12 cellular contexts compared by ENCODE assay signal in genomic region chr7:105309235-105310156, GRCh38.
DNase-seq lines count a peak whose midpoint lies in the region; ATAC-seq, FAIRE-seq and TF ChIP-seq lines count a peak whose summit lies in the region.
"Had no signal": no experiment of that assay in that cellular context is flagged by ENCODE, and none has a peak within 500 bp of the region (broad histone marks: within the 10 kb centered on the region; RNA-seq: fewer than 3 reads in every experiment).

No MANE protein-coding gene starts in this region.

- peaks cover 16% of the 10 kb centered on the region for H3K79me2 ChIP-seq in HepG2 (ENCODE audit: insufficient read depth, low read length)

- H3K36me3 ChIP-seq in HepG2 (replicated peaks in 1 of 2; ENCODE audit: control insufficient read depth in 1 of 2, insufficient read depth in 2 of 2, low read length in 2 of 2) (no peaks in the 10 kb centered on the region), lower lobe of right lung (no peaks in the 10 kb centered on the region)
- H3K36me3 ChIP-seq: upper lobe of right lung had no signal

- no peaks in the 10 kb centered on the region for H4K20me1 ChIP-seq in HepG2 (ENCODE audit: insufficient read depth, low read length)

- no peak for FAIRE-seq in HepG2 (lab: Jason Lieb, UNC)
- FAIRE-seq: H54 had no signal

- TF ChIP-seq CTCF in GM12865 (IDR thresholded peaks at IDR 0.05; ENCODE audit: insufficient read depth, low read depth, low read length, missing control alignments) (no peak), HepG2 (CRISPR knock-in tag; IDR thresholded peaks at IDR 0.05) (no peak), lower lobe of right lung (IDR thresholded peaks at IDR 0.05) (no peak)

- POLR2A ChIA-PET in HepG2 (lab: Yijun Ruan, JAX) = no interaction called here

- H2AFZ ChIP-seq in HepG2 (ENCODE audit: low read length) = no peak overlapping the region

- ATAC-seq in HepG2 (peak; percentile 64), HG03095 (IDR thresholded peaks at IDR 0.05; ENCODE audit: unreplicated experiment) (no peak), lower lobe of right lung (no peak)
- ATAC-seq: upper lobe of right lung had no signal

- no peak for TF ChIP-seq POLR2A in HepG2 (IDR thresholded peaks at IDR 0.05; ENCODE audit: insufficient read depth in 1 of 2, low read depth in 2 of 2, low read length in 2 of 2)

- peak; percentile 59 for DNase-seq in GM12865 (ENCODE audit: low read depth)
- peak; percentile 68 for DNase-seq in H4 (ENCODE audit: low spot score)
- DNase-seq in OCI-M1 (lab: John Stamatoyannopoulos, UW) = peak; percentile 13
- DNase-seq in HepG2 (ENCODE audit: low spot score) = no peak
- DNase-seq in DMS53 treated with DMSO at 0.1 percent for 48 hours (lab: John Stamatoyannopoulos, UW; ENCODE audit: unreplicated experiment) = no peak
- DNase-seq in lower lobe of right lung = no peak
- no peak for DNase-seq in LoVo (ENCODE audit: low spot score)
- DNase-seq: stimulated activated CD4-positive, alpha-beta T cell treated with anti-CD3 and anti-CD28 coated beads, Interleukin-1b, Interleukin-23, amount 100 ng/mL, for 48 hours; SW 1271; upper lobe of right lung had no signal

- H3K4me1 ChIP-seq in HepG2 (ENCODE audit: insufficient read depth, low read length) (peaks cover 30% of the 10 kb centered on the region), lower lobe of right lung (no peaks in the 10 kb centered on the region)

- no TSS peak for BruUV-seq in HepG2 (replicated peaks; lab: Mats Ljungman, UMichigan)

- H3K4me2 ChIP-seq in HepG2 (ENCODE audit: low read depth, low read length) = no peak overlapping the region

- WGBS in HepG2 (ENCODE audit: low lambda C conversion rate) = 90% methylated on average over 2 of the region's 2 CpGs

- no peak for TF ChIP-seq EP300 in HepG2 (IDR thresholded peaks at IDR 0.05; ENCODE audit: low read depth in 2 of 2, low read length in 2 of 2)
- no peak for TF ChIP-seq EP300 in HepG2 (CRISPR knock-in tag; IDR thresholded peaks at IDR 0.05; ENCODE audit: borderline replicate concordance)

- TF ChIP-seq RAD21 in HepG2 (CRISPR knock-in tag; IDR thresholded peaks at IDR 0.05) = no peak

- no peak overlapping the region for H3K27ac ChIP-seq in HepG2 (ENCODE audit: extremely low read length, insufficient read depth, low read length)
- no peak overlapping the region for H3K27ac ChIP-seq in lower lobe of right lung
- H3K27ac ChIP-seq: upper lobe of right lung had no signal

- intact Hi-C loops in HepG2 (cut with micrococcal nuclease; ENCODE audit: unreplicated experiment) = no loop called here
- intact Hi-C loops in lower lobe of right lung (cut with DNase I) = no loop called here

- no peak overlapping the region for H3K9ac ChIP-seq in HepG2 (ENCODE audit: insufficient read depth, low read depth, low read length)

- H3K9me3 ChIP-seq in HepG2 (ENCODE audit: low read length) (no peaks in the 10 kb centered on the region), lower lobe of right lung (no peaks in the 10 kb centered on the region)
- H3K9me3 ChIP-seq: upper lobe of right lung had no signal

- no peaks in the 10 kb centered on the region for H3K27me3 ChIP-seq in HepG2 (ENCODE audit: control insufficient read depth in 1 of 2, insufficient read depth in 2 of 2, low read length in 2 of 2)
- no peaks in the 10 kb centered on the region for H3K27me3 ChIP-seq in lower lobe of right lung (ENCODE audit: low read depth)
- H3K27me3 ChIP-seq: upper lobe of right lung had no signal

- CTCF ChIA-PET in HepG2 (lab: Yijun Ruan, JAX; ENCODE audit: low intra/inter-chr PET ratio, low total read pairs) = no interaction called here

- no peak overlapping the region for H3K4me3 ChIP-seq in GM12865 (ENCODE audit: low read depth, low read length)
- H3K4me3 ChIP-seq in HepG2 (replicated peaks in 1 of 3; ENCODE audit: insufficient read depth in 1 of 3, low read depth in 2 of 3, low read length in 3 of 3) = no peak overlapping the region
- no peak overlapping the region for H3K4me3 ChIP-seq in lower lobe of right lung
- H3K4me3 ChIP-seq: upper lobe of right lung had no signal

- in situ Hi-C loops in HepG2 (cut with HindIII; ENCODE audit: extremely low pct_ligation_motif_present, low pct_unique_long_range_greater_than_20kb) = no loop called here

TF ChIP-seq in HepG2, 621 proteins besides CTCF, POLR2A, EP300 and RAD21:
- TF ChIP-seq NR2C2 (CRISPR knock-in tag; IDR thresholded peaks at IDR 0.05; ENCODE audit: borderline replicate concordance) = no peak
- peak in 1 of 2 experiments; percentile 32; a peak in 1 of 4 replicates for TF ChIP-seq MAFK (conservative IDR thresholded peaks at IDR 0.05 in 1 of 2, IDR thresholded peaks at IDR 0.05 in 1 of 2; ENCODE audit: low read length in 2 of 2)
- TF ChIP-seq POLR2AphosphoS2 (IDR thresholded peaks at IDR 0.05; ENCODE audit: low read depth, low read length) = no peak
- TF ChIP-seq MAFF (IDR thresholded peaks at IDR 0.05; ENCODE audit: low read depth, low read length) = 0 out of 2 replicates have a peak, but pooled peaks have one; percentile 14
- TF ChIP-seq ZNF280B (CRISPR knock-in tag; IDR thresholded peaks at IDR 0.05; ENCODE audit: borderline replicate concordance) = no peak
- peak; percentile 53; the same call in 1 of the 2 replicates for TF ChIP-seq ZBTB33 (CRISPR knock-in tag; IDR thresholded peaks at IDR 0.05)
- no peak for TF ChIP-seq KLF13 (CRISPR knock-in tag; IDR thresholded peaks at IDR 0.05)
- TF ChIP-seq DR1 (CRISPR knock-in tag; IDR thresholded peaks at IDR 0.05) = no peak

Comparison
In these comparisons a context has a peak if more than half of its experiments do, and no peak if none do; other contexts are left out.
1. DNase-seq: peak in GM12865 (single experiment), H4 (single experiment) and OCI-M1 (single experiment); none in HepG2 (single experiment), DMS53 treated with DMSO at 0.1 percent for 48 hours (single experiment), lower lobe of right lung (single experiment) and LoVo (single experiment).